Comparison of ENCODE assay signal across 4 cellular contexts in genomic region chr10:125903135-125903640, GRCh38. TPM values are rescaled to one million over a fixed set of nuclear protein-coding genes. Genes with fewer than 3 reads are reported as not detected.
"Had no signal": no experiment of that assay in that cellular context is flagged by ENCODE, and none has a peak within 500 bp of the region (broad histone marks: within the 10 kb centered on the region; RNA-seq: fewer than 3 reads in every experiment).

No MANE protein-coding gene starts in this region.

RNA-seq across cellular contexts. Expression of gene FANK1, which starts 6.8 kb away (rescaled TPM):
- total RNA-seq: left lobe of liver, skeletal muscle tissue had no signal
- polyA plus RNA-seq: immature natural killer cell; naive thymus-derived CD8-positive, alpha-beta T cell had no signal
